2 cellular contexts compared by ENCODE assay signal in the genomic region with DNA sequence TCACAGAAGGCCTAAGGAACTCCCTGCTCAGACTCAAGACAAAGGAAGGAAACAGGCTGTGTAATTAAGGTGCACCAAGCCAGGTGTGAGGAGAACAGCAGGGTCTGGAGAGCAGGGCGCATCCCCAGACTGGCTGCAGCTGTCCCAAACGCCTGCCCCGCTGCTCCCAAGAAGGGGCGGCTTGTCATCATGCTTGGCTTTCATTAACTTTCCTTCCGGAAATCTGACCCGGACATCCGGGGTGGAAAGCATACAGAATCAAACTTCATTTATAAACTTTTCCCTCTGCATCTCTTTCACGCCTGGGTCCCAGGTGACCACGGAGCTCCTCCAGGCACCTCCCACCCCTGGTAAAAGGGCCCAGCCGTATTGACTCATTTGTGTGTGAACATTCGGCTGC.
TF ChIP-seq lines count a peak whose summit lies in the region.

No MANE protein-coding gene starts in this region.

TF ChIP-seq in IMR-90, 13 proteins besides CTCF, POLR2A, EP300 and RAD21:
- TF ChIP-seq NFE2L2 (IDR thresholded peaks at IDR 0.05; ENCODE audit: low read depth, low read length) (no peak), SMC3 (IDR thresholded peaks at IDR 0.05; ENCODE audit: low read depth, low read length) (no peak), RCOR1 (IDR thresholded peaks at IDR 0.05; ENCODE audit: insufficient replicate concordance, low read length) (no peak), MAFK (IDR thresholded peaks at IDR 0.05; ENCODE audit: low read depth, low read length) (no peak), BHLHE40 (IDR thresholded peaks at IDR 0.05; ENCODE audit: low read depth, low read length) (no peak), RFX5 (IDR thresholded peaks at IDR 0.05; ENCODE audit: low read depth, low read length) (no peak), MXI1 (IDR thresholded peaks at IDR 0.05; ENCODE audit: borderline replicate concordance, low read depth, low read length) (no peak), MAZ (IDR thresholded peaks at IDR 0.05; ENCODE audit: borderline replicate concordance, low read depth, low read length) (no peak), CHD1 (IDR thresholded peaks at IDR 0.05; ENCODE audit: low read depth, low read length) (no peak), CEBPB (IDR thresholded peaks at IDR 0.05; ENCODE audit: low read depth, low read length) (no peak), FOS (IDR thresholded peaks at IDR 0.05; ENCODE audit: low read depth, low read length) (no peak)
- TF ChIP-seq, protein P1, sequence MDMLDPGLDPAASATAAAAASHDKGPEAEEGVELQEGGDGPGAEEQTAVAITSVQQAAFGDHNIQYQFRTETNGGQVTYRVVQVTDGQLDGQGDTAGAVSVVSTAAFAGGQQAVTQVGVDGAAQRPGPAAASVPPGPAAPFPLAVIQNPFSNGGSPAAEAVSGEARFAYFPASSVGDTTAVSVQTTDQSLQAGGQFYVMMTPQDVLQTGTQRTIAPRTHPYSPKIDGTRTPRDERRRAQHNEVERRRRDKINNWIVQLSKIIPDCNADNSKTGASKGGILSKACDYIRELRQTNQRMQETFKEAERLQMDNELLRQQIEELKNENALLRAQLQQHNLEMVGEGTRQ (IDR thresholded peaks at IDR 0.05; ENCODE audit: low read depth, low read length): no peak
- TF ChIP-seq, protein P2, sequence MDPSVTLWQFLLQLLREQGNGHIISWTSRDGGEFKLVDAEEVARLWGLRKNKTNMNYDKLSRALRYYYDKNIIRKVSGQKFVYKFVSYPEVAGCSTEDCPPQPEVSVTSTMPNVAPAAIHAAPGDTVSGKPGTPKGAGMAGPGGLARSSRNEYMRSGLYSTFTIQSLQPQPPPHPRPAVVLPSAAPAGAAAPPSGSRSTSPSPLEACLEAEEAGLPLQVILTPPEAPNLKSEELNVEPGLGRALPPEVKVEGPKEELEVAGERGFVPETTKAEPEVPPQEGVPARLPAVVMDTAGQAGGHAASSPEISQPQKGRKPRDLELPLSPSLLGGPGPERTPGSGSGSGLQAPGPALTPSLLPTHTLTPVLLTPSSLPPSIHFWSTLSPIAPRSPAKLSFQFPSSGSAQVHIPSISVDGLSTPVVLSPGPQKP (IDR thresholded peaks at IDR 0.05; ENCODE audit: borderline replicate concordance, low read depth, low read length): no peak

TF ChIP-seq in H1, 55 proteins besides CTCF, POLR2A, EP300 and RAD21:
- no peak for TF ChIP-seq ASH2L (IDR thresholded peaks at IDR 0.05; ENCODE audit: low read length)
- no peak for TF ChIP-seq JUN (IDR thresholded peaks at IDR 0.05; ENCODE audit: low read depth, low read length)
- TF ChIP-seq, protein P3, sequence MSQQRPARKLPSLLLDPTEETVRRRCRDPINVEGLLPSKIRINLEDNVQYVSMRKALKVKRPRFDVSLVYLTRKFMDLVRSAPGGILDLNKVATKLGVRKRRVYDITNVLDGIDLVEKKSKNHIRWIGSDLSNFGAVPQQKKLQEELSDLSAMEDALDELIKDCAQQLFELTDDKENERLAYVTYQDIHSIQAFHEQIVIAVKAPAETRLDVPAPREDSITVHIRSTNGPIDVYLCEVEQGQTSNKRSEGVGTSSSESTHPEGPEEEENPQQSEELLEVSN (IDR thresholded peaks at IDR 0.05): no peak
- TF ChIP-seq, protein P4, sequence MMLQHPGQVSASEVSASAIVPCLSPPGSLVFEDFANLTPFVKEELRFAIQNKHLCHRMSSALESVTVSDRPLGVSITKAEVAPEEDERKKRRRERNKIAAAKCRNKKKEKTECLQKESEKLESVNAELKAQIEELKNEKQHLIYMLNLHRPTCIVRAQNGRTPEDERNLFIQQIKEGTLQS (IDR thresholded peaks at IDR 0.05; ENCODE audit: insufficient read depth, low read depth, low read length): no peak
- TF ChIP-seq SP2 (IDR thresholded peaks at IDR 0.05; ENCODE audit: low read length): no peak
- TF ChIP-seq NANOG (IDR thresholded peaks at IDR 0.05; ENCODE audit: insufficient read depth, low read depth, low read length, poor library complexity, severe bottlenecking): no peak
- no peak for TF ChIP-seq PHF8 (conservative IDR thresholded peaks at IDR 0.05; ENCODE audit: low read depth, low read length)
- no peak for TF ChIP-seq TAF7 (optimal IDR thresholded peaks at IDR 0.05; ENCODE audit: borderline replicate concordance, low read depth, low read length)
- no peak for TF ChIP-seq RNF2 (IDR thresholded peaks at IDR 0.05; ENCODE audit: borderline replicate concordance, low read depth, low read length, missing control alignments, poor library complexity, severe bottlenecking)
- no peak for TF ChIP-seq POU5F1 (IDR thresholded peaks at IDR 0.05; ENCODE audit: low read depth, low read length)
- TF ChIP-seq MAFK (IDR thresholded peaks at IDR 0.05; ENCODE audit: low read depth, low read length): no peak
- TF ChIP-seq, protein P5, sequence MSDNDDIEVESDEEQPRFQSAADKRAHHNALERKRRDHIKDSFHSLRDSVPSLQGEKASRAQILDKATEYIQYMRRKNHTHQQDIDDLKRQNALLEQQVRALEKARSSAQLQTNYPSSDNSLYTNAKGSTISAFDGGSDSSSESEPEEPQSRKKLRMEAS (IDR thresholded peaks at IDR 0.05): no peak
- TF ChIP-seq TEAD4 (IDR thresholded peaks at IDR 0.05; ENCODE audit: low read depth, low read length): no peak
